17 cellular contexts compared by ENCODE assay signal in genomic region chr17:64166876-64167275, GRCh38. TPM values are rescaled to one million over a fixed set of nuclear protein-coding genes. Genes with fewer than 3 reads are reported as not detected.
A peak's percentile ranks its signal among the peaks of the same experiment; 100 is the strongest.
DNase-seq lines count a peak whose midpoint lies in the region; ATAC-seq, FAIRE-seq and TF ChIP-seq lines count a peak whose summit lies in the region.
"Had no signal": no experiment of that assay in that cellular context is flagged by ENCODE, and none has a peak within 500 bp of the region (broad histone marks: within the 10 kb centered on the region; RNA-seq: fewer than 3 reads in every experiment).

No MANE protein-coding gene starts in this region.

- no peaks in the 10 kb centered on the region for H3K9me3 ChIP-seq in A549
- no peaks in the 10 kb centered on the region for H3K9me3 ChIP-seq in CD8-positive, alpha-beta memory T cell (ENCODE audit: low read length)

- no peaks in the 10 kb centered on the region for H3K36me3 ChIP-seq in CD8-positive, alpha-beta memory T cell (ENCODE audit: insufficient read depth, low read length)

- TF ChIP-seq RAD21 in A549 (conservative IDR thresholded peaks at IDR 0.05 in 1 of 2, IDR thresholded peaks at IDR 0.05 in 1 of 2) = no peak

- H3K27ac Mint-ChIP-seq in WTC11 = 0 out of 2 replicates have a peak overlapping the region, but pooled peaks have one; percentile 16
- peak overlapping the region; percentile 23 for H3K27ac Mint-ChIP-seq in memory B cell
- H3K27ac Mint-ChIP-seq in stimulated activated effector memory CD8-positive, alpha-beta T cell treated with anti-CD3 and anti-CD28 coated beads, Interleukin-12 subunit alpha, Interleukin-12 subunit beta, amount 100 ng/mL, for 72 hours = peak overlapping the region; percentile 7
- peak overlapping the region in 1 of 8 donors; percentile 47 for H3K27ac Mint-ChIP-seq in CD8-positive, alpha-beta memory T cell
- H3K27ac Mint-ChIP-seq: B cell; CD4-positive, alpha-beta memory T cell had no signal

- no peak for TF ChIP-seq EP300 in A549 (IDR thresholded peaks at IDR 0.05)

- no peak for ATAC-seq in A549
- no peak for ATAC-seq in WTC11
- ATAC-seq in memory B cell (ENCODE audit: low read depth) = no peak
- no peak for ATAC-seq in stimulated activated effector memory CD8-positive, alpha-beta T cell treated with anti-CD3 and anti-CD28 coated beads, Interleukin-12 subunit alpha, Interleukin-12 subunit beta, amount 100 ng/mL, for 72 hours

- no peak overlapping the region for H3K4me3 ChIP-seq in A549
- H3K4me3 ChIP-seq in CD8-positive, alpha-beta memory T cell (ENCODE audit: low read length) = no peak overlapping the region

- H3K4me3 Mint-ChIP-seq in WTC11 (no peak overlapping the region), memory B cell (no peak overlapping the region)
- H3K4me3 Mint-ChIP-seq in stimulated activated effector memory CD8-positive, alpha-beta T cell treated with anti-CD3 and anti-CD28 coated beads, Interleukin-12 subunit alpha, Interleukin-12 subunit beta, amount 100 ng/mL, for 72 hours = no peak overlapping the region
- H3K4me3 Mint-ChIP-seq in CD8-positive, alpha-beta memory T cell = no peak overlapping the region
- H3K4me3 Mint-ChIP-seq: B cell; CD4-positive, alpha-beta memory T cell had no signal

- H3K9me3 Mint-ChIP-seq in WTC11 (no peaks in the 10 kb centered on the region), memory B cell (no peaks in the 10 kb centered on the region)
- no peaks in the 10 kb centered on the region for H3K9me3 Mint-ChIP-seq in stimulated activated effector memory CD8-positive, alpha-beta T cell treated with anti-CD3 and anti-CD28 coated beads, Interleukin-12 subunit alpha, Interleukin-12 subunit beta, amount 100 ng/mL, for 72 hours
- H3K9me3 Mint-ChIP-seq in CD8-positive, alpha-beta memory T cell = no peaks in the 10 kb centered on the region
- H3K9me3 Mint-ChIP-seq: CD4-positive, alpha-beta memory T cell had no signal

- H3K27me3 ChIP-seq in CD8-positive, alpha-beta memory T cell (ENCODE audit: insufficient read depth, low read length, poor library complexity, severe bottlenecking) = no peaks in the 10 kb centered on the region

- peak; percentile 28 for FAIRE-seq in A549 (lab: Jason Lieb, UNC)
- FAIRE-seq: D721Med, GM19239, H1 had no signal

- 82% methylated on average over 3 of the region's 3 CpGs for WGBS in A549 (ENCODE audit: missing lambda C conversion rate)

- POLR2A ChIA-PET in A549 (lab: Yijun Ruan, JAX) (interaction anchor here (1.4 kb wide), 1 partner anchor 21 kb away, joined by 5 read pairs; no protein-coding TSS in a partner anchor), WTC11 (lab: Charles Lee) (no interaction called here)
- POLR2A ChIA-PET in CD8-positive, alpha-beta memory T cell (lab: Charles Lee) = no interaction called here

- H3K4me1 Mint-ChIP-seq in WTC11 = no peaks in the 10 kb centered on the region
- no peaks in the 10 kb centered on the region for H3K4me1 Mint-ChIP-seq in memory B cell
- H3K4me1 Mint-ChIP-seq in stimulated activated effector memory CD8-positive, alpha-beta T cell treated with anti-CD3 and anti-CD28 coated beads, Interleukin-12 subunit alpha, Interleukin-12 subunit beta, amount 100 ng/mL, for 72 hours = no peaks in the 10 kb centered on the region
- peaks cover 2 to 7% (median 3%) of the 10 kb centered on the region in 3 donors for H3K4me1 Mint-ChIP-seq in CD8-positive, alpha-beta memory T cell
- H3K4me1 Mint-ChIP-seq: B cell had no signal

- no peak for TF ChIP-seq CTCF in A549 (IDR thresholded peaks at IDR 0.05)
- no peak for TF ChIP-seq CTCF in WTC11 (IDR thresholded peaks at IDR 0.05)

- no peaks in the 10 kb centered on the region for H3K4me1 ChIP-seq in A549
- no peaks in the 10 kb centered on the region for H3K4me1 ChIP-seq in CD8-positive, alpha-beta memory T cell (ENCODE audit: insufficient read depth, low read length)

- H3K27me3 Mint-ChIP-seq in WTC11 (ENCODE audit: low read depth) (no peaks in the 10 kb centered on the region), memory B cell (no peaks in the 10 kb centered on the region)
- no peaks in the 10 kb centered on the region for H3K27me3 Mint-ChIP-seq in CD8-positive, alpha-beta memory T cell
- H3K27me3 Mint-ChIP-seq: B cell; CD4-positive, alpha-beta memory T cell had no signal

- H3K27ac ChIP-seq in A549 = no peak overlapping the region
- H3K27ac ChIP-seq in CD8-positive, alpha-beta memory T cell (ENCODE audit: low read depth, low read length) = no peak overlapping the region

- TF ChIP-seq POLR2A in A549 (IDR thresholded peaks at IDR 0.05; ENCODE audit: low read length) = no peak

- H3K36me3 Mint-ChIP-seq in WTC11 = no peaks in the 10 kb centered on the region; the same call in 1 of the 2 replicates
- H3K36me3 Mint-ChIP-seq in memory B cell = peaks cover 13% of the 10 kb centered on the region
- peaks cover 22% of the 10 kb centered on the region for H3K36me3 Mint-ChIP-seq in stimulated activated effector memory CD8-positive, alpha-beta T cell treated with anti-CD3 and anti-CD28 coated beads, Interleukin-12 subunit alpha, Interleukin-12 subunit beta, amount 100 ng/mL, for 72 hours
- H3K36me3 Mint-ChIP-seq in CD8-positive, alpha-beta memory T cell = peaks cover 10 to 44% (median 11%) of the 10 kb centered on the region in 3 donors

- no peak overlapping the region for H3K4me2 ChIP-seq in A549

- DNase-seq in A549 (ENCODE audit: low read depth in 1 of 2, low spot score in 1 of 2) (no peak), WTC11 (ENCODE audit: low spot score) (no peak), memory B cell (ENCODE audit: low spot score in 2 of 2) (no peak), SKM-1 (lab: John Stamatoyannopoulos, UW; ENCODE audit: unreplicated experiment) (no peak)
- no peak for DNase-seq in stimulated activated effector memory CD8-positive, alpha-beta T cell treated with anti-CD3 and anti-CD28 coated beads, Interleukin-12 subunit alpha, Interleukin-12 subunit beta, amount 100 ng/mL, for 72 hours (ENCODE audit: low spot score in 2 of 2)
- no peak for DNase-seq in stimulated activated CD4-positive, alpha-beta T cell treated with anti-CD3 and anti-CD28 coated beads, Interleukin-4, amount 100 ng/mL, for 1 hour
- no peak for DNase-seq in CD8-positive, alpha-beta memory T cell
- DNase-seq: CD4-positive, alpha-beta memory T cell; COR-L47; DMS153; DND-41; GF-D8; HCEC 1CT had no signal

- CTCF ChIA-PET in A549 (lab: Yijun Ruan, JAX) (interaction anchor here (0.8 to 2.7 kb wide), 8 partner anchors 9 to 250 kb away, joined by 3 to 11 read pairs (median 4); no protein-coding TSS in a partner anchor), WTC11 (lab: Charles Lee) (interaction anchor here (0.9 to 1.5 kb wide), 2 partner anchors 115 to 141 kb away, joined by 3 to 6 read pairs; no protein-coding TSS in a partner anchor)
- CTCF ChIA-PET in CD8-positive, alpha-beta memory T cell (lab: Charles Lee) = no interaction called here

TF ChIP-seq in A549, 52 proteins besides CTCF, POLR2A, EP300 and RAD21:
- TF ChIP-seq, protein P1, sequence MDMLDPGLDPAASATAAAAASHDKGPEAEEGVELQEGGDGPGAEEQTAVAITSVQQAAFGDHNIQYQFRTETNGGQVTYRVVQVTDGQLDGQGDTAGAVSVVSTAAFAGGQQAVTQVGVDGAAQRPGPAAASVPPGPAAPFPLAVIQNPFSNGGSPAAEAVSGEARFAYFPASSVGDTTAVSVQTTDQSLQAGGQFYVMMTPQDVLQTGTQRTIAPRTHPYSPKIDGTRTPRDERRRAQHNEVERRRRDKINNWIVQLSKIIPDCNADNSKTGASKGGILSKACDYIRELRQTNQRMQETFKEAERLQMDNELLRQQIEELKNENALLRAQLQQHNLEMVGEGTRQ (IDR thresholded peaks at IDR 0.05) = no peak
- TF ChIP-seq, protein P2, sequence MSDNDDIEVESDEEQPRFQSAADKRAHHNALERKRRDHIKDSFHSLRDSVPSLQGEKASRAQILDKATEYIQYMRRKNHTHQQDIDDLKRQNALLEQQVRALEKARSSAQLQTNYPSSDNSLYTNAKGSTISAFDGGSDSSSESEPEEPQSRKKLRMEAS (IDR thresholded peaks at IDR 0.05) = no peak
- no peak for TF ChIP-seq MAZ (IDR thresholded peaks at IDR 0.05; ENCODE audit: borderline replicate concordance, low read depth, low read length)
- TF ChIP-seq MYC (IDR thresholded peaks at IDR 0.05; ENCODE audit: borderline replicate concordance, low read length) = no peak
TF ChIP-seq in A549: peak in this region for 0.

TF ChIP-seq in WTC11, 78 proteins besides CTCF, POLR2A, EP300 and RAD21:
- no peak for TF ChIP-seq RORB (CRISPR knock-in tag; IDR thresholded peaks at IDR 0.05)
- TF ChIP-seq ZNF317 (CRISPR knock-in tag; IDR thresholded peaks at IDR 0.05; ENCODE audit: borderline replicate concordance, low read depth) = no peak
- TF ChIP-seq OVOL2 (CRISPR knock-in tag; IDR thresholded peaks at IDR 0.05; ENCODE audit: borderline replicate concordance) = no peak
- TF ChIP-seq, protein P3, sequence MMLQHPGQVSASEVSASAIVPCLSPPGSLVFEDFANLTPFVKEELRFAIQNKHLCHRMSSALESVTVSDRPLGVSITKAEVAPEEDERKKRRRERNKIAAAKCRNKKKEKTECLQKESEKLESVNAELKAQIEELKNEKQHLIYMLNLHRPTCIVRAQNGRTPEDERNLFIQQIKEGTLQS (CRISPR knock-in tag; conservative IDR thresholded peaks at IDR 0.05) = no peak
- TF ChIP-seq TEAD1 (CRISPR knock-in tag; IDR thresholded peaks at IDR 0.05) = no peak
- TF ChIP-seq JAZF1 (CRISPR knock-in tag; IDR thresholded peaks at IDR 0.05) = no peak
- TF ChIP-seq ETV6 (CRISPR knock-in tag; IDR thresholded peaks at IDR 0.05) = no peak
- no peak for TF ChIP-seq FOXP1 (CRISPR knock-in tag; IDR thresholded peaks at IDR 0.05; ENCODE audit: borderline replicate concordance)
- no peak for TF ChIP-seq ZNF138 (CRISPR knock-in tag; conservative IDR thresholded peaks at IDR 0.05)
- no peak for TF ChIP-seq SOX15 (CRISPR knock-in tag; IDR thresholded peaks at IDR 0.05)
- TF ChIP-seq KAT7 (CRISPR knock-in tag; IDR thresholded peaks at IDR 0.05; ENCODE audit: borderline replicate concordance) = no peak
- TF ChIP-seq SP1 (CRISPR knock-in tag; conservative IDR thresholded peaks at IDR 0.05) = no peak
- no peak for TF ChIP-seq NFE2L1 (CRISPR knock-in tag; IDR thresholded peaks at IDR 0.05)
- TF ChIP-seq GTF2I (CRISPR knock-in tag; conservative IDR thresholded peaks at IDR 0.05) = no peak
- no peak for TF ChIP-seq ZNF416 (CRISPR knock-in tag; IDR thresholded peaks at IDR 0.05)

RNA-seq across cellular contexts. Expression of gene ERN1, which starts 36.9 kb away (rescaled TPM):
- polyA plus RNA-seq in A549 (2011; rRNA removed) = 19.8 and 23.3 TPM in 2 replicates
- polyA plus RNA-seq in A549 (2012; cell fraction: cytosol; rRNA removed) = 4.5 and 4.6 TPM in 2 replicates
- 7.3 and 8.1 TPM in 2 replicates for polyA plus RNA-seq in A549 (2012; cell fraction: nucleus; rRNA removed)
- 3.5 to 4.1 TPM (median 3.7 TPM) in 3 replicates for polyA plus RNA-seq in A549 (2017; fragmentation: RNase III; extraction: RNeasy Plus Mini Kit Qiagen cat#74134 plus additional on column Dnase treatment)
- polyA minus RNA-seq in A549 (2011; rRNA and poly(A)+ RNA removed) = 39.3 and 44.8 TPM in 2 replicates
- total RNA-seq in WTC11 (2021) = 6.5 to 8.6 TPM (median 7.6 TPM) in 3 replicates
- 10 to 100 TPM; 24.7 to 25.5 TPM for total RNA-seq in CD8-positive, alpha-beta memory T cell
- polyA plus RNA-seq in CD8-positive, alpha-beta memory T cell = 92.1 TPM
